9 cellular contexts compared by ENCODE assay signal in the genomic region with DNA sequence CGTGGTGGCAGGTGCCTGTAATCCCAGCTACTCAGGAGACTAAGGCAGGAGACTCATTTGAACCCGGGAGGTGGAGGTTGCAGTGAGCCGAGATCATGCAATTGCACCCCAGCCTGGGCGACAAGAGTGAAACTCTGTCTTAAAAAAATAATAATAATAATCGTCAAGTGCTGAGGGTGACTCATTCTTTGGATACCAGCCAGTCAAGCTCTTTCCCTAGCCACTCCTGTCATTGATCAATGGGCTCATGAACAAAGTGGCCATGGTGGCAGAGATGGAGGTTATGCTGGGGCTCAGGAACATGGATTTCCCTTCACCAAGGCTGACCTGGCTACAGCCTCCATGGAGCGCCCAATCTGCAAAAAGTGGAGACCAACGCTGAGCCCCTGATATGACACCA.
"Had no signal": no experiment of that assay in that cellular context is flagged by ENCODE, and none has a peak within 500 bp of the region (broad histone marks: within the 10 kb centered on the region; RNA-seq: fewer than 3 reads in every experiment).

No MANE protein-coding gene starts in this region.

- H3K27me3 ChIP-seq: cardiac muscle cell had no signal

- H3K4me3 ChIP-seq: cardiac muscle cell had no signal

- H3K27ac ChIP-seq: cardiac muscle cell had no signal

- H3K36me3 ChIP-seq: cardiac muscle cell had no signal

- DNase-seq: activated naive CD4-positive, alpha-beta T cell treated with Interleukin-2 at 50 U/mL for 16 hours; anterior cingulate cortex; effector CD4-positive, alpha-beta T cell; islet precursor cell; nucleus accumbens had no signal

- ATAC-seq: activated T-helper 17 cell treated with anti-CD3 and anti-CD28 coated beads, Interleukin-2, amount 50 U/mL, for 72 hours; left lobe of liver; stimulated activated memory B cell treated with anti-CD40 and anti-IgM and Interleukin-4, amounts not matched to agents 10 μg/mL and 1 μg/mL and 100 μg/mL, for 72 hours had no signal
